Comparison of ENCODE assay signal across 1 cellular context in genomic region chr10:121580276-121581116, GRCh38.
TF ChIP-seq lines count a peak whose summit lies in the region.

No MANE protein-coding gene starts in this region.

TF ChIP-seq in HCT116, 20 proteins besides CTCF, POLR2A, EP300 and RAD21 (continued from another document):
- no peak for TF ChIP-seq REST (IDR thresholded peaks at IDR 0.05; ENCODE audit: low read depth)
